Comparison of ENCODE assay signal across 9 cellular contexts in the genomic region with DNA sequence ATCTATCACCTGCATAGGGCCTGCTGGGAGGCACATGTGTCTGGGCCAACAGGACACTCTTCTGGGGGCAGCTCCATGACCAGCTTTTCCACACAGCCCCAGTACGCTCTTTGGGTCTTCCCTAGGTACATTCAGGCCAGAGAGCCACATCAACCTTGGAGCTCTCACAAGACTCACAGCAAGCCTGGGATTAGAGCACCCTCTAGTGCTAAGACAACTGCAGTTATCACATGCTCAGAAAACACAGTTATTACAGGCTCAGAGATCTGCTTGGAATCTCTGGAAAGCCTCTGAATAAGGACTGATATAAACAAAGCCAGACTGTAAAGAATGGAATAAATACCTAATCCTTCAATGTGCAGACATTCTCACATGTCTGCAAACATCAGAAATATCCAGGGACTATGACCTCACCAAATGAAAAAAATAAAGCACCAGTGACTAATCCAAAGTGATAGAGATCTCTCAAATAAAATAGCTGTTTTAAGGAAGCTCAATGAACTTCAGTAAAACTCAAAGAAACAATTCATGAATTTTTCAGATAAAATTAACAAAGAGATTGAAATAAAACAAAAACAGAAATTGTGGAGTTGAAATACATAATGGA.
A peak's percentile ranks its signal among the peaks of the same experiment; 100 is the strongest.
DNase-seq lines count a peak whose midpoint lies in the region; ATAC-seq, FAIRE-seq and TF ChIP-seq lines count a peak whose summit lies in the region.
"Had no signal": no experiment of that assay in that cellular context is flagged by ENCODE, and none has a peak within 500 bp of the region (broad histone marks: within the 10 kb centered on the region; RNA-seq: fewer than 3 reads in every experiment).

No MANE protein-coding gene starts in this region.

- CTCF ChIA-PET in AG04450 (lab: Charles Lee) (interaction anchor here (0.5 to 2.5 kb wide), 37 partner anchors 8 to 1478 kb away, joined by 3 to 18 read pairs (median 4); no protein-coding TSS in a partner anchor), OCI-LY7 (lab: Charles Lee; ENCODE audit: unreplicated experiment) (no interaction called here)

- ATAC-seq in HG03175 (IDR thresholded peaks at IDR 0.05; ENCODE audit: unreplicated experiment) = peak; percentile 71
- ATAC-seq in heart right ventricle = no peak

- no TSS peak for BruUV-seq in OCI-LY7 (replicated peaks; lab: Mats Ljungman, UMichigan)

- no peak for FAIRE-seq in small intestine (lab: Jason Lieb, UNC)

- H3K27ac ChIP-seq in AG04450 (ENCODE audit: low read depth, low read length) = no peak overlapping the region
- no peak overlapping the region for H3K27ac ChIP-seq in OCI-LY7 (ENCODE audit: low read depth, low read length, poor library complexity, severe bottlenecking)
- H3K27ac ChIP-seq in epithelial cell of prostate = no peak overlapping the region
- no peak overlapping the region for H3K27ac ChIP-seq in small intestine (ENCODE audit: low read depth in 1 of 2, low read length in 1 of 2)
- H3K27ac ChIP-seq in heart right ventricle = no peak overlapping the region
- H3K27ac ChIP-seq: neutrophil had no signal

- TF ChIP-seq CTCF in AG04450 (IDR thresholded peaks at IDR 0.05; ENCODE audit: low read depth, low read length) (peak; percentile 72), GM12865 (IDR thresholded peaks at IDR 0.05; ENCODE audit: insufficient read depth, low read depth, low read length, missing control alignments) (peak; percentile 66), OCI-LY7 (conservative IDR thresholded peaks at IDR 0.05; ENCODE audit: low read length) (peak; percentile 78), heart right ventricle (IDR thresholded peaks at IDR 0.05) (peak in 1 of 9 donors; percentile 33)

- no peaks in the 10 kb centered on the region for H3K9me2 ChIP-seq in OCI-LY7 (ENCODE audit: insufficient read depth, low read length)

- H3K36me3 ChIP-seq in OCI-LY7 (ENCODE audit: insufficient read depth, low read length) (no peaks in the 10 kb centered on the region), small intestine (ENCODE audit: control insufficient read depth in 2 of 2, insufficient read depth in 2 of 2, low read length in 2 of 2) (no peaks in the 10 kb centered on the region), heart right ventricle (no peaks in the 10 kb centered on the region)
- H3K36me3 ChIP-seq: neutrophil had no signal

- H2AFZ ChIP-seq in OCI-LY7 (ENCODE audit: low read length) = no peak overlapping the region

- H3K4me2 ChIP-seq in OCI-LY7 (ENCODE audit: low read length) = no peak overlapping the region

- intact Hi-C loops in OCI-LY7 (cut with micrococcal nuclease; ENCODE audit: unreplicated experiment) = loop anchor here (2.0 kb wide), 1 partner anchor 693 kb away; no protein-coding TSS in a partner anchor
- intact Hi-C loops in heart right ventricle (cut with DNase I) = no loop called here

- WGBS in small intestine, 3 donors = 79 to 88% (median 85%) methylated on average over 1 of the region's 1 CpG
- WGBS in heart right ventricle, 2 donors = 96 to 100% methylated on average over 1 of the region's 1 CpG

- no peaks in the 10 kb centered on the region for H4K20me1 ChIP-seq in OCI-LY7 (ENCODE audit: insufficient read depth, low read length)

- no peaks in the 10 kb centered on the region for H3K27me3 ChIP-seq in AG04450 (ENCODE audit: control insufficient read depth, insufficient read depth, low read length)
- H3K27me3 ChIP-seq in small intestine (ENCODE audit: control insufficient read depth in 2 of 2, insufficient read depth in 2 of 2, low read length in 2 of 2) = no peaks in the 10 kb centered on the region
- no peaks in the 10 kb centered on the region for H3K27me3 ChIP-seq in heart right ventricle
- H3K27me3 ChIP-seq: neutrophil had no signal

- H3K9me3 ChIP-seq in AG04450 (ENCODE audit: control insufficient read depth, insufficient read depth, low read length) = no peaks in the 10 kb centered on the region
- no peaks in the 10 kb centered on the region for H3K9me3 ChIP-seq in OCI-LY7 (ENCODE audit: low read length)
- H3K9me3 ChIP-seq in small intestine (ENCODE audit: control insufficient read depth, low read depth) = no peaks in the 10 kb centered on the region
- H3K9me3 ChIP-seq in heart right ventricle = peaks cover 0 to 29% (median 0%) of the 10 kb centered on the region in 11 donors
- H3K9me3 ChIP-seq: neutrophil had no signal

- POLR2A ChIA-PET in AG04450 (lab: Yijun Ruan, JAX) = no interaction called here
- POLR2A ChIA-PET in OCI-LY7 (lab: Charles Lee) = interaction anchor here (0.9 to 1.3 kb wide), 3 partner anchors 16 to 22 kb away, joined by 3 to 5 read pairs (median 4); no protein-coding TSS in a partner anchor

- DNase-seq in AG04450 (ENCODE audit: low read depth, low spot score) = peak; percentile 54
- DNase-seq in GM12865 (ENCODE audit: low read depth) = peak; percentile 80
- DNase-seq in OCI-LY7 (ENCODE audit: low spot score) = peak; percentile 51
- DNase-seq in epithelial cell of prostate (ENCODE audit: low read depth, low spot score) = peak; percentile 2
- DNase-seq in small intestine = peak; percentile 9
- no peak for DNase-seq in NCI-H187 treated with DMSO at 0.1 percent for 48 hours (lab: John Stamatoyannopoulos, UW)
- no peak for DNase-seq in heart right ventricle

- H3K79me2 ChIP-seq in OCI-LY7 (ENCODE audit: insufficient read depth, low read depth, low read length) = no peaks in the 10 kb centered on the region

- no peaks in the 10 kb centered on the region for H3K4me1 ChIP-seq in OCI-LY7 (ENCODE audit: insufficient read depth, low read length, poor library complexity, severe bottlenecking)
- H3K4me1 ChIP-seq in small intestine (ENCODE audit: control insufficient read depth in 2 of 2, insufficient read depth in 1 of 2, low read depth in 1 of 2, low read length in 1 of 2) = no peaks in the 10 kb centered on the region
- H3K4me1 ChIP-seq in heart right ventricle = no peaks in the 10 kb centered on the region

- H3K4me3 ChIP-seq in AG04450 (ENCODE audit: low read depth, low read length) = no peak overlapping the region
- no peak overlapping the region for H3K4me3 ChIP-seq in GM12865 (ENCODE audit: low read depth, low read length)
- no peak overlapping the region for H3K4me3 ChIP-seq in OCI-LY7 (ENCODE audit: low read depth, low read length, poor library complexity, severe bottlenecking)
- no peak overlapping the region for H3K4me3 ChIP-seq in small intestine (ENCODE audit: low read depth in 1 of 2, low read length in 2 of 2)
- no peak overlapping the region for H3K4me3 ChIP-seq in heart right ventricle

Comparison
In these comparisons a context has a peak if more than half of its experiments do, and no peak if none do; other contexts are left out.
1. DNase-seq: peak in AG04450 (single experiment), GM12865 (single experiment), OCI-LY7 (single experiment), epithelial cell of prostate (single experiment) and small intestine (single experiment); none in NCI-H187 treated with DMSO at 0.1 percent for 48 hours (single experiment) and heart right ventricle (0 of 2).